In the genomic region with DNA sequence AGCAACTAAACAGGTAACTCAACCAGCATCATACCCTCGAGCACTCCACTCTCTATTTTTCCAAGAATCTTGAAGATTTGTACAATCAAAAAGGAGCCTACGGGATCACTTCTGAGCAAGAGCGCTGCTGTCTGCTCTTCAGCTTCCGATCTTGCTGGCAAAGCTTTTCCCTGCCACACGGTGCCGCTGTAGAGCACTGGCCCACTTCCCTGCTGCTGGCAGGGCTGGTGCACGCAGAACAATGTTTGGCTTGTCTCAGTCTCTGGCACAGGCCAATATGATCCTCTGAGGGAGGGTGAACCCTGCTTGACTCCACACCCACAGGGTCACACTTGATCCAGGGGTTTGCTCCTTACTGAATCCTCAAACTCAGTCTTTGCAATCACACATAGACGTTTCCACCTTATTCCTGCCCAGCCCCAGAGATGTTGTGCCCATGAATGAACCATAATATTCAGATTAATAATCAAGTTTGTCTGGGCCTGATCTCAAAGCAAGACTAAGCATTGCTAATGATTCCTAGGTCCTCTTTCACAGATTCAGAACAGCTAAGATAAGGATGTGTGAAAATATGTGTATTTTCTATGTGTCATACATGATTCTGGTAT, we compare ENCODE assay signal across 1 cellular context.
TF ChIP-seq lines count a peak whose summit lies in the region.

No MANE protein-coding gene starts in this region.

TF ChIP-seq in HepG2, 621 proteins besides CTCF, POLR2A, EP300 and RAD21 (continued from another document and continues in another):
- no peak for TF ChIP-seq ZNF570 (CRISPR knock-in tag; IDR thresholded peaks at IDR 0.05; ENCODE audit: borderline replicate concordance)
- TF ChIP-seq, protein P1, sequence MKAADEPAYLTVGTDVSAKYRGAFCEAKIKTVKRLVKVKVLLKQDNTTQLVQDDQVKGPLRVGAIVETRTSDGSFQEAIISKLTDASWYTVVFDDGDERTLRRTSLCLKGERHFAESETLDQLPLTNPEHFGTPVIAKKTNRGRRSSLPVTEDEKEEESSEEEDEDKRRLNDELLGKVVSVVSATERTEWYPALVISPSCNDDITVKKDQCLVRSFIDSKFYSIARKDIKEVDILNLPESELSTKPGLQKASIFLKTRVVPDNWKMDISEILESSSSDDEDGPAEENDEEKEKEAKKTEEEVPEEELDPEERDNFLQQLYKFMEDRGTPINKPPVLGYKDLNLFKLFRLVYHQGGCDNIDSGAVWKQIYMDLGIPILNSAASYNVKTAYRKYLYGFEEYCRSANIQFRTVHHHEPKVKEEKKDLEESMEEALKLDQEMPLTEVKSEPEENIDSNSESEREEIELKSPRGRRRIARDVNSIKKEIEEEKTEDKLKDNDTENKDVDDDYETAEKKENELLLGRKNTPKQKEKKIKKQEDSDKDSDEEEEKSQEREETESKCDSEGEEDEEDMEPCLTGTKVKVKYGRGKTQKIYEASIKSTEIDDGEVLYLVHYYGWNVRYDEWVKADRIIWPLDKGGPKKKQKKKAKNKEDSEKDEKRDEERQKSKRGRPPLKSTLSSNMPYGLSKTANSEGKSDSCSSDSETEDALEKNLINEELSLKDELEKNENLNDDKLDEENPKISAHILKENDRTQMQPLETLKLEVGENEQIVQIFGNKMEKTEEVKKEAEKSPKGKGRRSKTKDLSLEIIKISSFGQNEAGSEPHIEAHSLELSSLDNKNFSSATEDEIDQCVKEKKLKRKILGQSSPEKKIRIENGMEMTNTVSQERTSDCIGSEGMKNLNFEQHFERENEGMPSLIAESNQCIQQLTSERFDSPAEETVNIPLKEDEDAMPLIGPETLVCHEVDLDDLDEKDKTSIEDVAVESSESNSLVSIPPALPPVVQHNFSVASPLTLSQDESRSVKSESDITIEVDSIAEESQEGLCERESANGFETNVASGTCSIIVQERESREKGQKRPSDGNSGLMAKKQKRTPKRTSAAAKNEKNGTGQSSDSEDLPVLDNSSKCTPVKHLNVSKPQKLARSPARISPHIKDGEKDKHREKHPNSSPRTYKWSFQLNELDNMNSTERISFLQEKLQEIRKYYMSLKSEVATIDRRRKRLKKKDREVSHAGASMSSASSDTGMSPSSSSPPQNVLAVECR (CRISPR knock-in tag; IDR thresholded peaks at IDR 0.05; ENCODE audit: borderline replicate concordance): no peak
- TF ChIP-seq ZNF605 (CRISPR knock-in tag; IDR thresholded peaks at IDR 0.05): no peak
- no peak for TF ChIP-seq ZNF33B (CRISPR knock-in tag; IDR thresholded peaks at IDR 0.05)
- TF ChIP-seq, protein P2, sequence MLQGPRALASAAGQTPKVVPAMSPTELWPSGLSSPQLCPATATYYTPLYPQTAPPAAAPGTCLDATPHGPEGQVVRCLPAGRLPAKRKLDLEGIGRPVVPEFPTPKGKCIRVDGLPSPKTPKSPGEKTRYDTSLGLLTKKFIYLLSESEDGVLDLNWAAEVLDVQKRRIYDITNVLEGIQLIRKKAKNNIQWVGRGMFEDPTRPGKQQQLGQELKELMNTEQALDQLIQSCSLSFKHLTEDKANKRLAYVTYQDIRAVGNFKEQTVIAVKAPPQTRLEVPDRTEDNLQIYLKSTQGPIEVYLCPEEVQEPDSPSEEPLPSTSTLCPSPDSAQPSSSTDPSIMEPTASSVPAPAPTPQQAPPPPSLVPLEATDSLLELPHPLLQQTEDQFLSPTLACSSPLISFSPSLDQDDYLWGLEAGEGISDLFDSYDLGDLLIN (CRISPR knock-in tag; IDR thresholded peaks at IDR 0.05; ENCODE audit: borderline replicate concordance): no peak
- TF ChIP-seq, protein P3, sequence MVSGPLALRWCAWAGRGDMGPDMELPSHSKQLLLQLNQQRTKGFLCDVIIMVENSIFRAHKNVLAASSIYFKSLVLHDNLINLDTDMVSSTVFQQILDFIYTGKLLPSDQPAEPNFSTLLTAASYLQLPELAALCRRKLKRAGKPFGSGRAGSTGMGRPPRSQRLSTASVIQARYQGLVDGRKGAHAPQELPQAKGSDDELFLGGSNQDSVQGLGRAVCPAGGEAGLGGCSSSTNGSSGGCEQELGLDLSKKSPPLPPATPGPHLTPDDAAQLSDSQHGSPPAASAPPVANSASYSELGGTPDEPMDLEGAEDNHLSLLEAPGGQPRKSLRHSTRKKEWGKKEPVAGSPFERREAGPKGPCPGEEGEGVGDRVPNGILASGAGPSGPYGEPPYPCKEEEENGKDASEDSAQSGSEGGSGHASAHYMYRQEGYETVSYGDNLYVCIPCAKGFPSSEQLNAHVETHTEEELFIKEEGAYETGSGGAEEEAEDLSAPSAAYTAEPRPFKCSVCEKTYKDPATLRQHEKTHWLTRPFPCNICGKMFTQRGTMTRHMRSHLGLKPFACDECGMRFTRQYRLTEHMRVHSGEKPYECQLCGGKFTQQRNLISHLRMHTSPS (CRISPR knock-in tag; IDR thresholded peaks at IDR 0.05; ENCODE audit: low read depth): no peak
- TF ChIP-seq ZSCAN22 (CRISPR knock-in tag; IDR thresholded peaks at IDR 0.05): no peak
- TF ChIP-seq ZNF383 (CRISPR knock-in tag; IDR thresholded peaks at IDR 0.05; ENCODE audit: borderline replicate concordance): no peak
- no peak for TF ChIP-seq SMAD9 (CRISPR knock-in tag; IDR thresholded peaks at IDR 0.05)
- TF ChIP-seq HIVEP1 (CRISPR knock-in tag; IDR thresholded peaks at IDR 0.05): no peak
- TF ChIP-seq ZKSCAN8 (CRISPR knock-in tag; IDR thresholded peaks at IDR 0.05; ENCODE audit: borderline replicate concordance): no peak
- TF ChIP-seq SP5 (CRISPR knock-in tag; IDR thresholded peaks at IDR 0.05; ENCODE audit: borderline replicate concordance, low read depth): no peak
- TF ChIP-seq, protein P4, sequence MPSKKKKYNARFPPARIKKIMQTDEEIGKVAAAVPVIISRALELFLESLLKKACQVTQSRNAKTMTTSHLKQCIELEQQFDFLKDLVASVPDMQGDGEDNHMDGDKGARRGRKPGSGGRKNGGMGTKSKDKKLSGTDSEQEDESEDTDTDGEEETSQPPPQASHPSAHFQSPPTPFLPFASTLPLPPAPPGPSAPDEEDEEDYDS (CRISPR knock-in tag; IDR thresholded peaks at IDR 0.05): no peak
- TF ChIP-seq, protein P5, sequence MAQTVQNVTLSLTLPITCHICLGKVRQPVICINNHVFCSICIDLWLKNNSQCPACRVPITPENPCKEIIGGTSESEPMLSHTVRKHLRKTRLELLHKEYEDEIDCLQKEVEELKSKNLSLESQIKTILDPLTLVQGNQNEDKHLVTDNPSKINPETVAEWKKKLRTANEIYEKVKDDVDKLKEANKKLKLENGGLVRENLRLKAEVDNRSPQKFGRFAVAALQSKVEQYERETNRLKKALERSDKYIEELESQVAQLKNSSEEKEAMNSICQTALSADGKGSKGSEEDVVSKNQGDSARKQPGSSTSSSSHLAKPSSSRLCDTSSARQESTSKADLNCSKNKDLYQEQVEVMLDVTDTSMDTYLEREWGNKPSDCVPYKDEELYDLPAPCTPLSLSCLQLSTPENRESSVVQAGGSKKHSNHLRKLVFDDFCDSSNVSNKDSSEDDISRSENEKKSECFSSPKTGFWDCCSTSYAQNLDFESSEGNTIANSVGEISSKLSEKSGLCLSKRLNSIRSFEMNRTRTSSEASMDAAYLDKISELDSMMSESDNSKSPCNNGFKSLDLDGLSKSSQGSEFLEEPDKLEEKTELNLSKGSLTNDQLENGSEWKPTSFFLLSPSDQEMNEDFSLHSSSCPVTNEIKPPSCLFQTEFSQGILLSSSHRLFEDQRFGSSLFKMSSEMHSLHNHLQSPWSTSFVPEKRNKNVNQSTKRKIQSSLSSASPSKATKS (CRISPR knock-in tag; IDR thresholded peaks at IDR 0.05): no peak
- no peak for TF ChIP-seq NFIC (IDR thresholded peaks at IDR 0.05; ENCODE audit: low read length)
- TF ChIP-seq U2AF1 (optimal IDR thresholded peaks at IDR 0.05; ENCODE audit: low read depth, low read length): no peak
- TF ChIP-seq KDM2A (CRISPR knock-in tag; IDR thresholded peaks at IDR 0.05; ENCODE audit: borderline replicate concordance, low read depth): peak; percentile 56; the same call in 1 of the 2 replicates
- no peak for TF ChIP-seq NR2F1 (CRISPR knock-in tag; IDR thresholded peaks at IDR 0.05)
- TF ChIP-seq HDAC6 (IDR thresholded peaks at IDR 0.05; ENCODE audit: low read depth, low read length): no peak
- no peak for TF ChIP-seq NCOR1 (IDR thresholded peaks at IDR 0.05; ENCODE audit: borderline replicate concordance, low read length)
- TF ChIP-seq RORA (CRISPR knock-in tag; IDR thresholded peaks at IDR 0.05): no peak
- TF ChIP-seq ZNF768 (CRISPR knock-in tag; IDR thresholded peaks at IDR 0.05): peak; percentile 38; the same call in 1 of the 2 replicates
- TF ChIP-seq, protein P6, sequence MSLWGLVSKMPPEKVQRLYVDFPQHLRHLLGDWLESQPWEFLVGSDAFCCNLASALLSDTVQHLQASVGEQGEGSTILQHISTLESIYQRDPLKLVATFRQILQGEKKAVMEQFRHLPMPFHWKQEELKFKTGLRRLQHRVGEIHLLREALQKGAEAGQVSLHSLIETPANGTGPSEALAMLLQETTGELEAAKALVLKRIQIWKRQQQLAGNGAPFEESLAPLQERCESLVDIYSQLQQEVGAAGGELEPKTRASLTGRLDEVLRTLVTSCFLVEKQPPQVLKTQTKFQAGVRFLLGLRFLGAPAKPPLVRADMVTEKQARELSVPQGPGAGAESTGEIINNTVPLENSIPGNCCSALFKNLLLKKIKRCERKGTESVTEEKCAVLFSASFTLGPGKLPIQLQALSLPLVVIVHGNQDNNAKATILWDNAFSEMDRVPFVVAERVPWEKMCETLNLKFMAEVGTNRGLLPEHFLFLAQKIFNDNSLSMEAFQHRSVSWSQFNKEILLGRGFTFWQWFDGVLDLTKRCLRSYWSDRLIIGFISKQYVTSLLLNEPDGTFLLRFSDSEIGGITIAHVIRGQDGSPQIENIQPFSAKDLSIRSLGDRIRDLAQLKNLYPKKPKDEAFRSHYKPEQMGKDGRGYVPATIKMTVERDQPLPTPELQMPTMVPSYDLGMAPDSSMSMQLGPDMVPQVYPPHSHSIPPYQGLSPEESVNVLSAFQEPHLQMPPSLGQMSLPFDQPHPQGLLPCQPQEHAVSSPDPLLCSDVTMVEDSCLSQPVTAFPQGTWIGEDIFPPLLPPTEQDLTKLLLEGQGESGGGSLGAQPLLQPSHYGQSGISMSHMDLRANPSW (CRISPR knock-in tag; IDR thresholded peaks at IDR 0.05; ENCODE audit: borderline replicate concordance): no peak
- no peak for TF ChIP-seq GTF3A (CRISPR knock-in tag; conservative IDR thresholded peaks at IDR 0.05)
- TF ChIP-seq, protein P7, sequence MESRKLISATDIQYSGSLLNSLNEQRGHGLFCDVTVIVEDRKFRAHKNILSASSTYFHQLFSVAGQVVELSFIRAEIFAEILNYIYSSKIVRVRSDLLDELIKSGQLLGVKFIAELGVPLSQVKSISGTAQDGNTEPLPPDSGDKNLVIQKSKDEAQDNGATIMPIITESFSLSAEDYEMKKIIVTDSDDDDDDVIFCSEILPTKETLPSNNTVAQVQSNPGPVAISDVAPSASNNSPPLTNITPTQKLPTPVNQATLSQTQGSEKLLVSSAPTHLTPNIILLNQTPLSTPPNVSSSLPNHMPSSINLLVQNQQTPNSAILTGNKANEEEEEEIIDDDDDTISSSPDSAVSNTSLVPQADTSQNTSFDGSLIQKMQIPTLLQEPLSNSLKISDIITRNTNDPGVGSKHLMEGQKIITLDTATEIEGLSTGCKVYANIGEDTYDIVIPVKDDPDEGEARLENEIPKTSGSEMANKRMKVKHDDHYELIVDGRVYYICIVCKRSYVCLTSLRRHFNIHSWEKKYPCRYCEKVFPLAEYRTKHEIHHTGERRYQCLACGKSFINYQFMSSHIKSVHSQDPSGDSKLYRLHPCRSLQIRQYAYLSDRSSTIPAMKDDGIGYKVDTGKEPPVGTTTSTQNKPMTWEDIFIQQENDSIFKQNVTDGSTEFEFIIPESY (CRISPR knock-in tag; IDR thresholded peaks at IDR 0.05): no peak
- no peak for TF ChIP-seq ZNF619 (CRISPR knock-in tag; IDR thresholded peaks at IDR 0.05)
- no peak for TF ChIP-seq ZNF329 (CRISPR knock-in tag; IDR thresholded peaks at IDR 0.05; ENCODE audit: low read depth)
- no peak for TF ChIP-seq ZNF232 (CRISPR knock-in tag; IDR thresholded peaks at IDR 0.05; ENCODE audit: borderline replicate concordance)
- TF ChIP-seq ZNF235 (CRISPR knock-in tag; IDR thresholded peaks at IDR 0.05; ENCODE audit: borderline replicate concordance): no peak
- no peak for TF ChIP-seq ZNF121 (CRISPR knock-in tag; IDR thresholded peaks at IDR 0.05)
- TF ChIP-seq, protein P8, sequence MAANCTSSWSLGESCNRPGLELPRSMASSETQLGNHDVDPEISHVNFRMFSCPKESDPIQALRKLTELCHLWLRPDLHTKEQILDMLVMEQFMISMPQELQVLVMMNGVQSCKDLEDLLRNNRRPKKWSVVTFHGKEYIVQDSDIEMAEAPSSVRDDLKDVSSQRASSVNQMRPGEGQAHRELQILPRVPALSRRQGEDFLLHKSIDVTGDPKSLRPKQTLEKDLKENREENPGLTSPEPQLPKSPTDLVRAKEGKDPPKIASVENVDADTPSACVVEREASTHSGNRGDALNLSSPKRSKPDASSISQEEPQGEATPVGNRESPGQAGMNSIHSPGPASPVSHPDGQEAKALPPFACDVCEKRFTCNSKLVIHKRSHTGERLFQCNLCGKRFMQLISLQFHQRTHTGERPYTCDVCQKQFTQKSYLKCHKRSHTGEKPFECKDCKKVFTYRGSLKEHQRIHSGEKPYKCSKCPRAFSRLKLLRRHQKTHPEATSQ (CRISPR knock-in tag; IDR thresholded peaks at IDR 0.05; ENCODE audit: borderline replicate concordance): no peak
- TF ChIP-seq, protein P9, sequence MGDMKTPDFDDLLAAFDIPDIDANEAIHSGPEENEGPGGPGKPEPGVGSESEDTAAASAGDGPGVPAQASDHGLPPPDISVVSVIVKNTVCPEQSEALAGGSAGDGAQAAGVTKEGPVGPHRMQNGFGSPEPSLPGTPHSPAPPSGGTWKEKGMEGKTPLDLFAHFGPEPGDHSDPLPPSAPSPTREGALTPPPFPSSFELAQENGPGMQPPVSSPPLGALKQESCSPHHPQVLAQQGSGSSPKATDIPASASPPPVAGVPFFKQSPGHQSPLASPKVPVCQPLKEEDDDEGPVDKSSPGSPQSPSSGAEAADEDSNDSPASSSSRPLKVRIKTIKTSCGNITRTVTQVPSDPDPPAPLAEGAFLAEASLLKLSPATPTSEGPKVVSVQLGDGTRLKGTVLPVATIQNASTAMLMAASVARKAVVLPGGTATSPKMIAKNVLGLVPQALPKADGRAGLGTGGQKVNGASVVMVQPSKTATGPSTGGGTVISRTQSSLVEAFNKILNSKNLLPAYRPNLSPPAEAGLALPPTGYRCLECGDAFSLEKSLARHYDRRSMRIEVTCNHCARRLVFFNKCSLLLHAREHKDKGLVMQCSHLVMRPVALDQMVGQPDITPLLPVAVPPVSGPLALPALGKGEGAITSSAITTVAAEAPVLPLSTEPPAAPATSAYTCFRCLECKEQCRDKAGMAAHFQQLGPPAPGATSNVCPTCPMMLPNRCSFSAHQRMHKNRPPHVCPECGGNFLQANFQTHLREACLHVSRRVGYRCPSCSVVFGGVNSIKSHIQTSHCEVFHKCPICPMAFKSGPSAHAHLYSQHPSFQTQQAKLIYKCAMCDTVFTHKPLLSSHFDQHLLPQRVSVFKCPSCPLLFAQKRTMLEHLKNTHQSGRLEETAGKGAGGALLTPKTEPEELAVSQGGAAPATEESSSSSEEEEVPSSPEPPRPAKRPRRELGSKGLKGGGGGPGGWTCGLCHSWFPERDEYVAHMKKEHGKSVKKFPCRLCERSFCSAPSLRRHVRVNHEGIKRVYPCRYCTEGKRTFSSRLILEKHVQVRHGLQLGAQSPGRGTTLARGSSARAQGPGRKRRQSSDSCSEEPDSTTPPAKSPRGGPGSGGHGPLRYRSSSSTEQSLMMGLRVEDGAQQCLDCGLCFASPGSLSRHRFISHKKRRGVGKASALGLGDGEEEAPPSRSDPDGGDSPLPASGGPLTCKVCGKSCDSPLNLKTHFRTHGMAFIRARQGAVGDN (CRISPR knock-in tag; IDR thresholded peaks at IDR 0.05): peak; percentile 13; the same call in 1 of the 2 replicates
- TF ChIP-seq TGIF2 (CRISPR knock-in tag; IDR thresholded peaks at IDR 0.05): 0 out of 2 replicates have a peak, but pooled peaks have one; percentile 20
- no peak for TF ChIP-seq ZMYM2 (CRISPR knock-in tag; IDR thresholded peaks at IDR 0.05)
- TF ChIP-seq XRCC5 (optimal IDR thresholded peaks at IDR 0.05; ENCODE audit: low read length): peak; percentile 92
- no peak for TF ChIP-seq SAP130 (CRISPR knock-in tag; IDR thresholded peaks at IDR 0.05; ENCODE audit: low read depth)
- TF ChIP-seq JUN (CRISPR knock-in tag; IDR thresholded peaks at IDR 0.05): no peak
- TF ChIP-seq ZBTB21 (CRISPR knock-in tag; IDR thresholded peaks at IDR 0.05): no peak
- no peak for TF ChIP-seq FLYWCH1 (CRISPR knock-in tag; IDR thresholded peaks at IDR 0.05)
